Comparison of ENCODE assay signal across 1 cellular context in genomic region chr17:47948706-47949196, GRCh38.
TF ChIP-seq lines count a peak whose summit lies in the region.

No MANE protein-coding gene starts in this region.

TF ChIP-seq in HepG2, 621 proteins besides CTCF, POLR2A, EP300 and RAD21 (continued from another document and continues in another):
- TF ChIP-seq, protein P1, sequence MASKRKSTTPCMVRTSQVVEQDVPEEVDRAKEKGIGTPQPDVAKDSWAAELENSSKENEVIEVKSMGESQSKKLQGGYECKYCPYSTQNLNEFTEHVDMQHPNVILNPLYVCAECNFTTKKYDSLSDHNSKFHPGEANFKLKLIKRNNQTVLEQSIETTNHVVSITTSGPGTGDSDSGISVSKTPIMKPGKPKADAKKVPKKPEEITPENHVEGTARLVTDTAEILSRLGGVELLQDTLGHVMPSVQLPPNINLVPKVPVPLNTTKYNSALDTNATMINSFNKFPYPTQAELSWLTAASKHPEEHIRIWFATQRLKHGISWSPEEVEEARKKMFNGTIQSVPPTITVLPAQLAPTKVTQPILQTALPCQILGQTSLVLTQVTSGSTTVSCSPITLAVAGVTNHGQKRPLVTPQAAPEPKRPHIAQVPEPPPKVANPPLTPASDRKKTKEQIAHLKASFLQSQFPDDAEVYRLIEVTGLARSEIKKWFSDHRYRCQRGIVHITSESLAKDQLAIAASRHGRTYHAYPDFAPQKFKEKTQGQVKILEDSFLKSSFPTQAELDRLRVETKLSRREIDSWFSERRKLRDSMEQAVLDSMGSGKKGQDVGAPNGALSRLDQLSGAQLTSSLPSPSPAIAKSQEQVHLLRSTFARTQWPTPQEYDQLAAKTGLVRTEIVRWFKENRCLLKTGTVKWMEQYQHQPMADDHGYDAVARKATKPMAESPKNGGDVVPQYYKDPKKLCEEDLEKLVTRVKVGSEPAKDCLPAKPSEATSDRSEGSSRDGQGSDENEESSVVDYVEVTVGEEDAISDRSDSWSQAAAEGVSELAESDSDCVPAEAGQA (IDR thresholded peaks at IDR 0.05; ENCODE audit: low read depth): no peak
- TF ChIP-seq, protein P1 (CRISPR knock-in tag; IDR thresholded peaks at IDR 0.05; ENCODE audit: borderline replicate concordance): no peak
- TF ChIP-seq THRA (CRISPR knock-in tag; IDR thresholded peaks at IDR 0.05; ENCODE audit: borderline replicate concordance) (peak; percentile 75; the same call in 1 of the 2 replicates), ZNF275 (CRISPR knock-in tag; IDR thresholded peaks at IDR 0.05; ENCODE audit: borderline replicate concordance) (no peak), ZNF557 (CRISPR knock-in tag; IDR thresholded peaks at IDR 0.05) (peak; percentile 81; the same call in 1 of the 2 replicates), SMAD3 (CRISPR knock-in tag; IDR thresholded peaks at IDR 0.05) (peak; percentile 33; the same call in 1 of the 2 replicates), MXD1 (CRISPR knock-in tag; IDR thresholded peaks at IDR 0.05) (no peak), ZNF883 (CRISPR knock-in tag; IDR thresholded peaks at IDR 0.05; ENCODE audit: not compliant biosample characterization) (no peak), ZSCAN22 (CRISPR knock-in tag; IDR thresholded peaks at IDR 0.05) (no peak), ZNF749 (CRISPR knock-in tag; IDR thresholded peaks at IDR 0.05; ENCODE audit: borderline replicate concordance) (no peak), ZNF468 (CRISPR knock-in tag; IDR thresholded peaks at IDR 0.05) (no peak), ZSCAN9 (CRISPR knock-in tag; IDR thresholded peaks at IDR 0.05; ENCODE audit: borderline replicate concordance) (peak; percentile 100), ARID4A (CRISPR knock-in tag; IDR thresholded peaks at IDR 0.05; ENCODE audit: borderline replicate concordance) (peak; percentile 45; the same call in 1 of the 2 replicates), ZBTB26 (CRISPR knock-in tag; IDR thresholded peaks at IDR 0.05; ENCODE audit: borderline replicate concordance) (0 out of 2 replicates have a peak, but pooled peaks have one; percentile 16), HNF4A (CRISPR knock-in tag; IDR thresholded peaks at IDR 0.05) (peak; percentile 65), ZNF205 (CRISPR knock-in tag; IDR thresholded peaks at IDR 0.05) (peak; percentile 16), U2AF1 (optimal IDR thresholded peaks at IDR 0.05; ENCODE audit: low read depth, low read length) (no peak), REXO4 (CRISPR knock-in tag; IDR thresholded peaks at IDR 0.05; ENCODE audit: borderline replicate concordance) (no peak), ZNF143 (CRISPR knock-in tag; IDR thresholded peaks at IDR 0.05) (no peak), MXI1 (IDR thresholded peaks at IDR 0.05; ENCODE audit: borderline replicate concordance, low read depth, low read length) (peak; percentile 76; the same call in 1 of the 3 replicates)
- TF ChIP-seq, protein P2, sequence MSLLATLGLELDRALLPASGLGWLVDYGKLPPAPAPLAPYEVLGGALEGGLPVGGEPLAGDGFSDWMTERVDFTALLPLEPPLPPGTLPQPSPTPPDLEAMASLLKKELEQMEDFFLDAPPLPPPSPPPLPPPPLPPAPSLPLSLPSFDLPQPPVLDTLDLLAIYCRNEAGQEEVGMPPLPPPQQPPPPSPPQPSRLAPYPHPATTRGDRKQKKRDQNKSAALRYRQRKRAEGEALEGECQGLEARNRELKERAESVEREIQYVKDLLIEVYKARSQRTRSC (CRISPR knock-in tag; IDR thresholded peaks at IDR 0.05; ENCODE audit: low read depth): no peak
- TF ChIP-seq, protein P3, sequence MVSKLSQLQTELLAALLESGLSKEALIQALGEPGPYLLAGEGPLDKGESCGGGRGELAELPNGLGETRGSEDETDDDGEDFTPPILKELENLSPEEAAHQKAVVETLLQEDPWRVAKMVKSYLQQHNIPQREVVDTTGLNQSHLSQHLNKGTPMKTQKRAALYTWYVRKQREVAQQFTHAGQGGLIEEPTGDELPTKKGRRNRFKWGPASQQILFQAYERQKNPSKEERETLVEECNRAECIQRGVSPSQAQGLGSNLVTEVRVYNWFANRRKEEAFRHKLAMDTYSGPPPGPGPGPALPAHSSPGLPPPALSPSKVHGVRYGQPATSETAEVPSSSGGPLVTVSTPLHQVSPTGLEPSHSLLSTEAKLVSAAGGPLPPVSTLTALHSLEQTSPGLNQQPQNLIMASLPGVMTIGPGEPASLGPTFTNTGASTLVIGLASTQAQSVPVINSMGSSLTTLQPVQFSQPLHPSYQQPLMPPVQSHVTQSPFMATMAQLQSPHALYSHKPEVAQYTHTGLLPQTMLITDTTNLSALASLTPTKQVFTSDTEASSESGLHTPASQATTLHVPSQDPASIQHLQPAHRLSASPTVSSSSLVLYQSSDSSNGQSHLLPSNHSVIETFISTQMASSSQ (IDR thresholded peaks at IDR 0.05; ENCODE audit: low read depth): no peak; the same call in 1 of the 2 replicates
- TF ChIP-seq, protein P3 (CRISPR knock-in tag; IDR thresholded peaks at IDR 0.05; ENCODE audit: borderline replicate concordance): peak; percentile 47; the same call in 1 of the 2 replicates
- TF ChIP-seq, protein P4, sequence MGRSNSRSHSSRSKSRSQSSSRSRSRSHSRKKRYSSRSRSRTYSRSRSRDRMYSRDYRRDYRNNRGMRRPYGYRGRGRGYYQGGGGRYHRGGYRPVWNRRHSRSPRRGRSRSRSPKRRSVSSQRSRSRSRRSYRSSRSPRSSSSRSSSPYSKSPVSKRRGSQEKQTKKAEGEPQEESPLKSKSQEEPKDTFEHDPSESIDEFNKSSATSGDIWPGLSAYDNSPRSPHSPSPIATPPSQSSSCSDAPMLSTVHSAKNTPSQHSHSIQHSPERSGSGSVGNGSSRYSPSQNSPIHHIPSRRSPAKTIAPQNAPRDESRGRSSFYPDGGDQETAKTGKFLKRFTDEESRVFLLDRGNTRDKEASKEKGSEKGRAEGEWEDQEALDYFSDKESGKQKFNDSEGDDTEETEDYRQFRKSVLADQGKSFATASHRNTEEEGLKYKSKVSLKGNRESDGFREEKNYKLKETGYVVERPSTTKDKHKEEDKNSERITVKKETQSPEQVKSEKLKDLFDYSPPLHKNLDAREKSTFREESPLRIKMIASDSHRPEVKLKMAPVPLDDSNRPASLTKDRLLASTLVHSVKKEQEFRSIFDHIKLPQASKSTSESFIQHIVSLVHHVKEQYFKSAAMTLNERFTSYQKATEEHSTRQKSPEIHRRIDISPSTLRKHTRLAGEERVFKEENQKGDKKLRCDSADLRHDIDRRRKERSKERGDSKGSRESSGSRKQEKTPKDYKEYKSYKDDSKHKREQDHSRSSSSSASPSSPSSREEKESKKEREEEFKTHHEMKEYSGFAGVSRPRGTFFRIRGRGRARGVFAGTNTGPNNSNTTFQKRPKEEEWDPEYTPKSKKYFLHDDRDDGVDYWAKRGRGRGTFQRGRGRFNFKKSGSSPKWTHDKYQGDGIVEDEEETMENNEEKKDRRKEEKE (IDR thresholded peaks at IDR 0.05): no peak
